Comparison of ENCODE assay signal across 25 cellular contexts in genomic region chr18:49743296-49743567, GRCh38.
DNase-seq lines count a peak whose midpoint lies in the region; ATAC-seq, FAIRE-seq and TF ChIP-seq lines count a peak whose summit lies in the region.
"Had no signal": no experiment of that assay in that cellular context is flagged by ENCODE, and none has a peak within 500 bp of the region (broad histone marks: within the 10 kb centered on the region; RNA-seq: fewer than 3 reads in every experiment).

No MANE protein-coding gene starts in this region.

- H3K27ac Mint-ChIP-seq in osteocyte (ENCODE audit: unreplicated experiment): no peak overlapping the region
- no peak overlapping the region for H3K27ac Mint-ChIP-seq in progenitor cell of endocrine pancreas

- H3K4me3 Mint-ChIP-seq in osteocyte (ENCODE audit: unreplicated experiment) (no peak overlapping the region), progenitor cell of endocrine pancreas (ENCODE audit: low read depth) (no peak overlapping the region)

- POLR2A ChIA-PET in HepG2 (lab: Yijun Ruan, JAX): no interaction called here

- no peak for TF ChIP-seq RAD21 in HepG2 (CRISPR knock-in tag; IDR thresholded peaks at IDR 0.05)

- in situ Hi-C loops in HepG2 (cut with HindIII; ENCODE audit: extremely low pct_ligation_motif_present, low pct_unique_long_range_greater_than_20kb): no loop called here

- no peak for FAIRE-seq in HepG2 (lab: Jason Lieb, UNC)
- FAIRE-seq in bronchial epithelial cell (lab: Jason Lieb, UNC): peak; percentile 82

- TF ChIP-seq CTCF in HepG2 (CRISPR knock-in tag; IDR thresholded peaks at IDR 0.05): no peak
- TF ChIP-seq CTCF in right lobe of liver (IDR thresholded peaks at IDR 0.05): no peak
- no peak for TF ChIP-seq CTCF in bronchial epithelial cell (IDR thresholded peaks at IDR 0.05; ENCODE audit: insufficient read depth, low read length, severe bottlenecking)
- no peak for TF ChIP-seq CTCF in osteocyte (IDR thresholded peaks at IDR 0.05)
- no peak for TF ChIP-seq CTCF in progenitor cell of endocrine pancreas (IDR thresholded peaks at IDR 0.05; ENCODE audit: unreplicated experiment)

- no peak overlapping the region for H3K9ac ChIP-seq in HepG2 (ENCODE audit: insufficient read depth, low read depth, low read length)

- no peak for ATAC-seq in HepG2
- ATAC-seq in right lobe of liver: no peak
- ATAC-seq: PC-3, Right ventricle myocardium inferior had no signal

- no peaks in the 10 kb centered on the region for H3K9me3 Mint-ChIP-seq in osteocyte (ENCODE audit: unreplicated experiment)
- H3K9me3 Mint-ChIP-seq in progenitor cell of endocrine pancreas (ENCODE audit: low read depth): no peaks in the 10 kb centered on the region

- no peak overlapping the region for H2AFZ ChIP-seq in HepG2 (ENCODE audit: low read length)

- CTCF ChIA-PET in HepG2 (lab: Yijun Ruan, JAX; ENCODE audit: low intra/inter-chr PET ratio, low total read pairs): no interaction called here

- TF ChIP-seq EP300 in HepG2 (IDR thresholded peaks at IDR 0.05; ENCODE audit: low read depth in 2 of 2, low read length in 2 of 2) (no peak), HepG2 (CRISPR knock-in tag; IDR thresholded peaks at IDR 0.05; ENCODE audit: borderline replicate concordance) (no peak)

- H3K4me1 Mint-ChIP-seq in osteocyte (ENCODE audit: unreplicated experiment) (no peaks in the 10 kb centered on the region), progenitor cell of endocrine pancreas (ENCODE audit: low read depth) (no peaks in the 10 kb centered on the region)

- H3K4me2 ChIP-seq in HepG2 (ENCODE audit: low read depth, low read length): no peak overlapping the region

- H3K36me3 Mint-ChIP-seq in osteocyte (ENCODE audit: unreplicated experiment): no peaks in the 10 kb centered on the region
- H3K36me3 Mint-ChIP-seq in progenitor cell of endocrine pancreas (ENCODE audit: insufficient read depth): no peaks in the 10 kb centered on the region

- H3K9me3 ChIP-seq in HepG2 (ENCODE audit: low read length) (no peaks in the 10 kb centered on the region), right lobe of liver (no peaks in the 10 kb centered on the region)
- no peaks in the 10 kb centered on the region for H3K9me3 ChIP-seq in effector memory CD4-positive, alpha-beta T cell (ENCODE audit: control insufficient read depth, low read length)
- H3K9me3 ChIP-seq: MG63, SJCRH30 had no signal

- H3K36me3 ChIP-seq in HepG2 (replicated peaks in 1 of 2; ENCODE audit: control insufficient read depth in 1 of 2, insufficient read depth in 2 of 2, low read length in 2 of 2): no peaks in the 10 kb centered on the region
- H3K36me3 ChIP-seq in right lobe of liver: no peaks in the 10 kb centered on the region
- no peaks in the 10 kb centered on the region for H3K36me3 ChIP-seq in bronchial epithelial cell (ENCODE audit: control insufficient read depth, insufficient read depth, low read length)
- H3K36me3 ChIP-seq in effector memory CD4-positive, alpha-beta T cell (ENCODE audit: control insufficient read depth, insufficient read depth, low read length): no peaks in the 10 kb centered on the region
- H3K36me3 ChIP-seq: MG63, SJCRH30 had no signal

- H3K4me3 ChIP-seq in HepG2 (replicated peaks in 1 of 3; ENCODE audit: insufficient read depth in 1 of 3, low read depth in 2 of 3, low read length in 3 of 3) (no peak overlapping the region), right lobe of liver (no peak overlapping the region), bronchial epithelial cell (ENCODE audit: low read depth, low read length) (no peak overlapping the region)
- no peak overlapping the region for H3K4me3 ChIP-seq in effector memory CD4-positive, alpha-beta T cell (ENCODE audit: insufficient read depth, low read depth, low read length, poor library complexity, severe bottlenecking)
- H3K4me3 ChIP-seq: MG63, SJCRH30 had no signal

- no peaks in the 10 kb centered on the region for H4K20me1 ChIP-seq in HepG2 (ENCODE audit: insufficient read depth, low read length)

- H3K79me2 ChIP-seq in HepG2 (ENCODE audit: insufficient read depth, low read length): no peaks in the 10 kb centered on the region

- no peak for TF ChIP-seq POLR2A in HepG2 (IDR thresholded peaks at IDR 0.05; ENCODE audit: insufficient read depth in 1 of 2, low read depth in 2 of 2, low read length in 2 of 2)
- TF ChIP-seq POLR2A in right lobe of liver (IDR thresholded peaks at IDR 0.05): no peak

- H3K27me3 ChIP-seq in HepG2 (ENCODE audit: control insufficient read depth in 1 of 2, insufficient read depth in 2 of 2, low read length in 2 of 2): peaks cover 0 to 12% of the 10 kb centered on the region in 2 experiments; a peak in 3 of 5 replicates
- no peaks in the 10 kb centered on the region for H3K27me3 ChIP-seq in right lobe of liver
- H3K27me3 ChIP-seq in bronchial epithelial cell (ENCODE audit: control insufficient read depth, insufficient read depth, low read length): no peaks in the 10 kb centered on the region
- H3K27me3 ChIP-seq in effector memory CD4-positive, alpha-beta T cell (replicated peaks; ENCODE audit: control insufficient read depth, insufficient read depth, low read length, poor library complexity, severe bottlenecking): no peaks in the 10 kb centered on the region
- H3K27me3 ChIP-seq: MG63, SJCRH30 had no signal

- H3K27ac ChIP-seq in HepG2 (ENCODE audit: extremely low read length, insufficient read depth, low read length) (no peak overlapping the region), right lobe of liver (no peak overlapping the region)
- H3K27ac ChIP-seq in effector memory CD4-positive, alpha-beta T cell (ENCODE audit: insufficient read depth, low read length, poor library complexity, severe bottlenecking): no peak overlapping the region
- H3K27ac ChIP-seq: SJCRH30 had no signal

- H3K27me3 Mint-ChIP-seq in osteocyte (ENCODE audit: unreplicated experiment) (peaks cover 30% of the 10 kb centered on the region), progenitor cell of endocrine pancreas (peaks cover 11% of the 10 kb centered on the region)

- WGBS in HepG2 (ENCODE audit: low lambda C conversion rate): 19% methylated on average over 5 of the region's 5 CpGs
- 64% methylated on average over 3 of the region's 5 CpGs for WGBS in right lobe of liver (ENCODE audit: insufficient coverage, low coverage, low lambda C conversion rate, missing lambda C conversion rate)

- no TSS peak for BruUV-seq in HepG2 (replicated peaks; lab: Mats Ljungman, UMichigan)

- DNase-seq in HepG2 (ENCODE audit: low spot score): no peak
- no peak for DNase-seq in right lobe of liver
- DNase-seq in bronchial epithelial cell (ENCODE audit: low read depth): no peak
- peak; percentile 25 for DNase-seq in islet precursor cell
- DNase-seq in osteocyte (ENCODE audit: extremely low spot score, unreplicated experiment): peak; percentile 42
- DNase-seq in effector memory CD4-positive, alpha-beta T cell: no peak
- no peak for DNase-seq in progenitor cell of endocrine pancreas (ENCODE audit: low spot score, unreplicated experiment)
- DNase-seq in mucosa of gallbladder (ENCODE audit: low spot score): no peak
- DNase-seq: 8988T; ACHN; DMS153; DND-41; GOT3; HCEC 1CT; KBM-7; MG63; NCI-H1105 treated with DMSO at 0.1 percent for 48 hours; NCI-H2029; NCI-H446; NCI-H524 treated with DMSO at 0.1 percent for 48 hours; NCI-H82; NK-92 treated with Interleukin-12 subunit alpha and Interleukin-12 subunit beta, amount 100 ng/mL, for 24 hours; PC-3; SJCRH30 had no signal

- H3K4me1 ChIP-seq in HepG2 (ENCODE audit: insufficient read depth, low read length) (no peaks in the 10 kb centered on the region; the same call in 1 of the 2 replicates), right lobe of liver (peaks cover 0 to 7% (median 2%) of the 10 kb centered on the region in 4 donors)
- no peaks in the 10 kb centered on the region for H3K4me1 ChIP-seq in effector memory CD4-positive, alpha-beta T cell (ENCODE audit: control insufficient read depth, insufficient read depth, low read length, poor library complexity, severe bottlenecking)
- H3K4me1 ChIP-seq: SJCRH30 had no signal

- intact Hi-C loops in HepG2 (cut with micrococcal nuclease; ENCODE audit: unreplicated experiment): no loop called here
- intact Hi-C loops in right lobe of liver (cut with DNase I): no loop called here

TF ChIP-seq in HepG2, 621 proteins besides CTCF, POLR2A, EP300 and RAD21:
- TF ChIP-seq CSRNP2 (CRISPR knock-in tag; conservative IDR thresholded peaks at IDR 0.05; ENCODE audit: low read depth) (no peak), CEBPB (IDR thresholded peaks at IDR 0.05; ENCODE audit: borderline replicate concordance, low read depth, low read length) (peak; percentile 65)
TF ChIP-seq in HepG2: peak in this region for 1.

Comparison
In these comparisons a context has a peak if more than half of its experiments do, and no peak if none do; other contexts are left out.
1. DNase-seq: peak in islet precursor cell (single experiment) and osteocyte (single experiment); none in HepG2 (single experiment), right lobe of liver (0 of 3), bronchial epithelial cell (single experiment), effector memory CD4-positive, alpha-beta T cell (0 of 3), progenitor cell of endocrine pancreas (single experiment) and mucosa of gallbladder (single experiment).